ENCODE assay signal across 8 cellular contexts in the genomic region with DNA sequence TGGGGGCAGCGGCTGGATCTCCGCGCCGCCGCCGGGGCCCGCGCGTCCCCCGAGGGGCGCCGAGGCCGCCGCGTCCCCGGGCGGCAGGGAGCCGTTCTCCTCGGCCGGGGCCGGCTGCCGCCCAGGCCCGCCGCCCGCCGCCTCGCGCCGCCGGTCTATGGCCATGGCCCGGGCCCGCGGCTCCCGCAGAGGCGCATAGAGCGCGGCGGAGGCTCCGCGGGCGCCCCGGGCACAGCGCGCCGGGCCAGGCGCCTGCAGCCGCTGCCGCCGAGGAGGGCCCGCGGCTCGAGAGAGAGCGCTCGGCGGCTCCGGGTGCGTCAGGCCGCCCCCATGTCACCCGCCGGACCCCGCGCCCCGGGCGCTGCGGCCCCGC. TPM values are rescaled to one million over a fixed set of nuclear protein-coding genes. Genes with fewer than 3 reads are reported as not detected.
DNase-seq lines count a peak whose midpoint lies in the region; ATAC-seq and TF ChIP-seq lines count a peak whose summit lies in the region.

No MANE protein-coding gene starts in this region.

- ATAC-seq in Right ventricle myocardium superior (ENCODE audit: poor library complexity) (no peak), right cardiac atrium (no peak), HG03139 (IDR thresholded peaks at IDR 0.05; ENCODE audit: unreplicated experiment) (no peak), HG02870 (IDR thresholded peaks at IDR 0.05; ENCODE audit: unreplicated experiment) (no peak)
- peak; percentile 52 for ATAC-seq in stimulated activated naive CD8-positive, alpha-beta T cell treated with anti-CD3 and anti-CD28 coated beads, Interleukin-15, Interleukin-2, amounts not matched to agents 100 U/mL and 50 U/mL, for 24 hours
- no peak for ATAC-seq in CD4-positive, alpha-beta T cell (ENCODE audit: poor library complexity)

- H3K9ac ChIP-seq in OCI-LY1 (ENCODE audit: low read length): no peak overlapping the region

- no peaks in the 10 kb centered on the region for H3K9me2 ChIP-seq in OCI-LY1 (ENCODE audit: low read depth, low read length)

- H3K27me3 ChIP-seq in cardiac muscle cell (peaks cover 6% of the 10 kb centered on the region), OCI-LY1 (ENCODE audit: insufficient read depth, low read length) (no peaks in the 10 kb centered on the region; the same call in 1 of the 2 replicates), right cardiac atrium (ENCODE audit: control insufficient read depth, insufficient read depth) (no peaks in the 10 kb centered on the region)
- H3K27me3 ChIP-seq in CD4-positive, alpha-beta T cell (ENCODE audit: control insufficient read depth, insufficient read depth, low read length): peaks cover 6% of the 10 kb centered on the region

- H3K9me3 Mint-ChIP-seq in CD4-positive, alpha-beta T cell: no peaks in the 10 kb centered on the region

- H3K9me3 ChIP-seq in cardiac muscle cell (ENCODE audit: low read depth): no peaks in the 10 kb centered on the region
- H3K9me3 ChIP-seq in OCI-LY1 (ENCODE audit: low read length): no peaks in the 10 kb centered on the region
- no peaks in the 10 kb centered on the region for H3K9me3 ChIP-seq in right cardiac atrium (ENCODE audit: control insufficient read depth, low read length)
- H3K9me3 ChIP-seq in CD4-positive, alpha-beta T cell (ENCODE audit: control insufficient read depth, low read length): no peaks in the 10 kb centered on the region

- no peaks in the 10 kb centered on the region for H4K20me1 ChIP-seq in OCI-LY1 (ENCODE audit: insufficient read depth, low read length)

- H3K36me3 ChIP-seq in cardiac muscle cell (no peaks in the 10 kb centered on the region), OCI-LY1 (ENCODE audit: insufficient read depth, low read length) (no peaks in the 10 kb centered on the region)

- POLR2A ChIA-PET in CD4-positive, alpha-beta T cell (lab: Charles Lee): interaction anchor here (0.6 to 1.0 kb wide), 2 partner anchors 45 to 274 kb away, joined by 3 to 5 read pairs; no protein-coding TSS in a partner anchor

- H3K27me3 Mint-ChIP-seq in CD4-positive, alpha-beta T cell: peaks cover 15% of the 10 kb centered on the region

- DNase-seq in cardiac muscle cell (ENCODE audit: low read depth in 1 of 2, low spot score in 1 of 2): no peak
- DNase-seq in Right ventricle myocardium superior: no peak
- peak in 1 of 3 donors; percentile 48 for DNase-seq in right cardiac atrium
- peak; percentile 11 for DNase-seq in stimulated activated naive CD8-positive, alpha-beta T cell treated with anti-CD3 and anti-CD28 coated beads, Interleukin-15, Interleukin-2, amounts not matched to agents 100 U/mL and 50 U/mL, for 24 hours
- no peak for DNase-seq in CD4-positive, alpha-beta T cell

- no peaks in the 10 kb centered on the region for H3F3A ChIP-seq in OCI-LY1 (ENCODE audit: insufficient read depth, low read length)

- H3K4me3 ChIP-seq in cardiac muscle cell: peak overlapping the region; percentile 53
- peak overlapping the region; percentile 24 for H3K4me3 ChIP-seq in OCI-LY1 (ENCODE audit: low read depth, low read length, poor library complexity, severe bottlenecking)
- H3K4me3 ChIP-seq in right cardiac atrium (ENCODE audit: low read length): peak overlapping the region; percentile 95

- CTCF ChIA-PET in CD4-positive, alpha-beta T cell (lab: Charles Lee): interaction anchor here (1.0 kb wide), 1 partner anchor 46 kb away, joined by 4 read pairs; no protein-coding TSS in a partner anchor

- peaks cover 21% of the 10 kb centered on the region for H3K4me1 ChIP-seq in cardiac muscle cell (ENCODE audit: low read depth)
- H3K4me1 ChIP-seq in OCI-LY1 (ENCODE audit: insufficient read depth, low read length, severe bottlenecking): peaks cover 5% of the 10 kb centered on the region
- H3K4me1 ChIP-seq in right cardiac atrium (ENCODE audit: control insufficient read depth, insufficient read depth, low read length): peaks cover 2% of the 10 kb centered on the region

- H3K27ac Mint-ChIP-seq in CD4-positive, alpha-beta T cell: no peak overlapping the region

- WGBS in right cardiac atrium: under 1% methylated on average over 66 of the region's 66 CpGs

- no peak for TF ChIP-seq CTCF in cardiac muscle cell (IDR thresholded peaks at IDR 0.05; ENCODE audit: low read depth, low read length)
- no peak for TF ChIP-seq CTCF in OCI-LY1 (IDR thresholded peaks at IDR 0.05; ENCODE audit: low read length)
- no peak for TF ChIP-seq CTCF in CD4-positive, alpha-beta T cell (IDR thresholded peaks at IDR 0.05)

- no peak overlapping the region for H2AFZ ChIP-seq in OCI-LY1 (ENCODE audit: low read length)

- H3K27ac ChIP-seq in cardiac muscle cell: no peak overlapping the region
- H3K27ac ChIP-seq in OCI-LY1 (ENCODE audit: low read depth, low read length, poor library complexity, severe bottlenecking): no peak overlapping the region
- no peak overlapping the region for H3K27ac ChIP-seq in right cardiac atrium (ENCODE audit: low read length)
- H3K27ac ChIP-seq in CD4-positive, alpha-beta T cell (ENCODE audit: low read depth, low read length): no peak overlapping the region

- no peak overlapping the region for H3K4me3 Mint-ChIP-seq in CD4-positive, alpha-beta T cell

- H3K36me3 Mint-ChIP-seq in CD4-positive, alpha-beta T cell (ENCODE audit: low read depth): peaks cover 5% of the 10 kb centered on the region

- no peaks in the 10 kb centered on the region for H3K79me2 ChIP-seq in OCI-LY1 (ENCODE audit: insufficient read depth, low read length)

- peaks cover 7% of the 10 kb centered on the region for H3K4me1 Mint-ChIP-seq in CD4-positive, alpha-beta T cell (ENCODE audit: low read depth)

- intact Hi-C loops in Right ventricle myocardium superior (cut with DNase I) (loop anchor here (5.0 kb wide), 1 partner anchor 174 kb away; no protein-coding TSS in a partner anchor), right cardiac atrium (cut with DNase I) (loop anchor here in 2 of 4 donors (5.0 to 10.0 kb wide), 2 partner anchors 172 to 174 kb away; no protein-coding TSS in a partner anchor)
- intact Hi-C loops in CD4-positive, alpha-beta T cell (cut with DNase I, micrococcal nuclease): loop anchor here in 1 of 2 experiments (2.0 to 10.0 kb wide), 7 partner anchors 46 to 692 kb away; partner anchors contain the start of genes ECI2, TUBB2A and WRNIP1

- peak overlapping the region; percentile 11; the same call in 1 of the 2 replicates for H3K4me2 ChIP-seq in OCI-LY1 (ENCODE audit: low read length)

RNA-seq across cellular contexts. Expression of gene SLC22A23, which starts 0.5 kb away (rescaled TPM):
- total RNA-seq in cardiac muscle cell: 14.6 and 24.9 TPM in 2 replicates
- polyA plus RNA-seq in cardiac muscle cell: 15.7 and 21.6 TPM in 2 replicates
- total RNA-seq in Right ventricle myocardium superior: 5.4 TPM
- total RNA-seq in right cardiac atrium: 1 to 10 TPM; 2.8 to 6.4 (median 3.3) TPM
- polyA plus RNA-seq in right cardiac atrium: 2.3 TPM
- total RNA-seq in CD4-positive, alpha-beta T cell: 10 to 100 TPM; 13.4 to 13.6 TPM

Comparison
In these comparisons a context has a peak if more than half of its experiments do, and no peak if none do; other contexts are left out.
1. H3K4me3 ChIP-seq: peak in every context shown above with its lines; median percentile 95 in right cardiac atrium; 53 in cardiac muscle cell; 24 in OCI-LY1.